In the genomic region with DNA sequence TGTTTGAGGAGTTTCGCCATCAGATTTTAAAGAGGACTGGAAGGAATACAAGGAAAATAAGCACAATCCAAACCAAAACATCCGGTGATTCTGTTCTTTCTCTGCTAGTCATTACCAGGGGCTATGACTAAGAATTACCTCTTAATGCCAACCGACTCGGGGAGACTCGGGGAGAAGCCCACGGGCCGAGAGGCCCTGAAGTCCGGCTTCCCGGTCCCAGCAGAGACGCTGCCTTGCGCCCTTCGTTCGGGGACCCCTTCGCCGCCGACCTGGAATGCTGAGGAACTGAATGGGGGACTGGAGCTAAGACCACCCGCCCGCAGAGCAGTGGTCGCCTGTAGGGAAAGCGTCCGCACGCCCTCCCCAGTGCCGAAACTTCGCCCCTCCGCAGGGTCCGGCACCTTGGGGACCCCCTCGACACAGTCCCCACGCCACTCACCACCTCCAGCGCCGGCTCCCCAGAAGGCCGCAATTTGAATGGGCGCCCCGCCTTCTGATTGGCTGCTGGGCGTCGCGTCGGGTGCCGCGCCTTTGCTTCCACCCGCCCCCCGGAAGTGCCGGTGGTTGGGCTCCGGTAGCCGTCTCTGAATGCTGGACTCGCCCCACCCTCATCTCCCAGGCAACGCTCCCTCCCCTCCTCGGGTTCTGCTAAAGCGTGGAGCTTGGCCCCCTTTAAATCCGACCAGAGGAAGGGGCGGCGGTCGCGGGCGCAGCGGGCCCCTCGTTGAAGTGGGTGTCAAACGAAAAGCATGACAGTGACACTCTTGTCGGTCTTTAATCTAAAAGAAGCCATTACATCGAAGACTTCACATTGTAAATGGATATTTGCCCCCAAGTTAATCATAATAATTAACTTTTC, we compare ENCODE assay signal across 1 cellular context.
A peak's percentile ranks its signal among the peaks of the same experiment; 100 is the strongest.
TF ChIP-seq lines count a peak whose summit lies in the region.

A gene with protein sequence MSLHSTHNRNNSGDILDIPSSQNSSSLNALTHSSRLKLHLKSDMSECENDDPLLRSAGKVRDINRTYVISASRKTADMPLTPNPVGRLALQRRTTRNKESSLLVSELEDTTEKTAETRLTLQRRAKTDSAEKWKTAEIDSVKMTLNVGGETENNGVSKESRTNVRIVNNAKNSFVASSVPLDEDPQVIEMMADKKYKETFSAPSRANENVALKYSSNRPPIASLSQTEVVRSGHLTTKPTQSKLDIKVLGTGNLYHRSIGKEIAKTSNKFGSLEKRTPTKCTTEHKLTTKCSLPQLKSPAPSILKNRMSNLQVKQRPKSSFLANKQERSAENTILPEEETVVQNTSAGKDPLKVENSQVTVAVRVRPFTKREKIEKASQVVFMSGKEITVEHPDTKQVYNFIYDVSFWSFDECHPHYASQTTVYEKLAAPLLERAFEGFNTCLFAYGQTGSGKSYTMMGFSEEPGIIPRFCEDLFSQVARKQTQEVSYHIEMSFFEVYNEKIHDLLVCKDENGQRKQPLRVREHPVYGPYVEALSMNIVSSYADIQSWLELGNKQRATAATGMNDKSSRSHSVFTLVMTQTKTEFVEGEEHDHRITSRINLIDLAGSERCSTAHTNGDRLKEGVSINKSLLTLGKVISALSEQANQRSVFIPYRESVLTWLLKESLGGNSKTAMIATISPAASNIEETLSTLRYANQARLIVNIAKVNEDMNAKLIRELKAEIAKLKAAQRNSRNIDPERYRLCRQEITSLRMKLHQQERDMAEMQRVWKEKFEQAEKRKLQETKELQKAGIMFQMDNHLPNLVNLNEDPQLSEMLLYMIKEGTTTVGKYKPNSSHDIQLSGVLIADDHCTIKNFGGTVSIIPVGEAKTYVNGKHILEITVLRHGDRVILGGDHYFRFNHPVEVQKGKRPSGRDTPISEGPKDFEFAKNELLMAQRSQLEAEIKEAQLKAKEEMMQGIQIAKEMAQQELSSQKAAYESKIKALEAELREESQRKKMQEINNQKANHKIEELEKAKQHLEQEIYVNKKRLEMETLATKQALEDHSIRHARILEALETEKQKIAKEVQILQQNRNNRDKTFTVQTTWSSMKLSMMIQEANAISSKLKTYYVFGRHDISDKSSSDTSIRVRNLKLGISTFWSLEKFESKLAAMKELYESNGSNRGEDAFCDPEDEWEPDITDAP (N-terminal part only) (minus strand): TSS at position 479 of the 859 bp plus-strand sequence. CDS start 2,028 bp downstream, outside the sequence.

TF ChIP-seq in SK-N-SH, 30 proteins besides CTCF, POLR2A, EP300 and RAD21 (continued from another document):
- TF ChIP-seq, protein P1, sequence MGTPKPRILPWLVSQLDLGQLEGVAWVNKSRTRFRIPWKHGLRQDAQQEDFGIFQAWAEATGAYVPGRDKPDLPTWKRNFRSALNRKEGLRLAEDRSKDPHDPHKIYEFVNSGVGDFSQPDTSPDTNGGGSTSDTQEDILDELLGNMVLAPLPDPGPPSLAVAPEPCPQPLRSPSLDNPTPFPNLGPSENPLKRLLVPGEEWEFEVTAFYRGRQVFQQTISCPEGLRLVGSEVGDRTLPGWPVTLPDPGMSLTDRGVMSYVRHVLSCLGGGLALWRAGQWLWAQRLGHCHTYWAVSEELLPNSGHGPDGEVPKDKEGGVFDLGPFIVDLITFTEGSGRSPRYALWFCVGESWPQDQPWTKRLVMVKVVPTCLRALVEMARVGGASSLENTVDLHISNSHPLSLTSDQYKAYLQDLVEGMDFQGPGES (IDR thresholded peaks at IDR 0.05; ENCODE audit: low read depth, low read length): peak; percentile 58; the same call in 1 of the 2 replicates
- TF ChIP-seq FOSL2 (IDR thresholded peaks at IDR 0.05; ENCODE audit: borderline replicate concordance, low read depth) (no peak), RFX5 (IDR thresholded peaks at IDR 0.05; ENCODE audit: low read length) (0 out of 2 replicates have a peak, but pooled peaks have one; percentile 14), YY1 (IDR thresholded peaks at IDR 0.05; ENCODE audit: low read depth) (peak; percentile 56; the same call in 1 of the 2 replicates), POLR2AphosphoS5 (IDR thresholded peaks at IDR 0.05; ENCODE audit: low read depth, low read length) (peak; percentile 18; the same call in 1 of the 2 replicates), MEF2A (IDR thresholded peaks at IDR 0.05; ENCODE audit: borderline replicate concordance, low read depth) (no peak), GABPA (IDR thresholded peaks at IDR 0.05; ENCODE audit: low read depth) (peak; percentile 75), CHD2 (IDR thresholded peaks at IDR 0.05; ENCODE audit: low read length, partially characterized antibody) (peak; percentile 75), FOXJ3 (CRISPR knock-in tag; IDR thresholded peaks at IDR 0.05) (no peak), MXI1 (IDR thresholded peaks at IDR 0.05; ENCODE audit: low read depth, low read length) (peak; percentile 96), TCF12 (IDR thresholded peaks at IDR 0.05) (peak; percentile 30; the same call in 1 of the 2 replicates), FOXM1 (IDR thresholded peaks at IDR 0.05; ENCODE audit: low read depth) (peak; percentile 89; the same call in 1 of the 2 replicates)
- TF ChIP-seq, protein P2, sequence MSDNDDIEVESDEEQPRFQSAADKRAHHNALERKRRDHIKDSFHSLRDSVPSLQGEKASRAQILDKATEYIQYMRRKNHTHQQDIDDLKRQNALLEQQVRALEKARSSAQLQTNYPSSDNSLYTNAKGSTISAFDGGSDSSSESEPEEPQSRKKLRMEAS (IDR thresholded peaks at IDR 0.05; ENCODE audit: low read depth): 0 out of 2 replicates have a peak, but pooled peaks have one; percentile 26
TF ChIP-seq in SK-N-SH: peak in this region for 12.
